18 cellular contexts compared by ENCODE assay signal in the genomic region with DNA sequence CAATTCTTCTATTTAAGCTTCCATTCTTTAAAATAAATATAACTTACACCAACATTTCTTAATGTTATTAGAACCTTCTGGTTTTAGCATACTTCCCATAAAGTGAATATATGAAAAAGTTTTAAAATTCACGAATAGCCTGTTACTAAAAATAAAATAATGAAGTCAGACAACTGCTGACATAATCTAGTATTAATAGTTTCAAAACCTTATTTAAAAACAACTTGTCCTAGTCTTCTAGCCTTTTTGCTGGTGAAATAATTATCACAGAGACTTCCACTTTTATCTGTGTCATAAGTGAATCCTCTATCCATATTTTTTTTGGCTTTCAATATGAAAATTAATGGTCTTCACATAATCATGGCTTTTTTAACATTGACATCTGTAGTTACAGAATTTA.
"Had no signal": no experiment of that assay in that cellular context is flagged by ENCODE, and none has a peak within 500 bp of the region (broad histone marks: within the 10 kb centered on the region; RNA-seq: fewer than 3 reads in every experiment).

No MANE protein-coding gene starts in this region.

- H3K27ac Mint-ChIP-seq: activated B cell treated with CpG ODN at 0.5 μM for 24 hours; activated naive CD8-positive, alpha-beta T cell treated with anti-CD3 and anti-CD28 coated beads, Interleukin-2, amount 10 ng/mL, durations not matched to agents 7 days and 5 days; natural killer cell had no signal

- H3K27ac ChIP-seq: esophagus muscularis mucosa had no signal

- H3K9me3 Mint-ChIP-seq: activated naive CD8-positive, alpha-beta T cell treated with anti-CD3 and anti-CD28 coated beads, Interleukin-2, amount 10 ng/mL, durations not matched to agents 7 days and 5 days had no signal

- H3K27me3 ChIP-seq: esophagus muscularis mucosa, neutrophil had no signal

- ATAC-seq: natural killer cell had no signal

- DNase-seq: activated B cell treated with CpG ODN at 0.5 μM for 24 hours; activated CD4-positive, alpha-beta T cell treated with anti-CD3 and anti-CD28 coated beads for 48 hours; activated CD8-positive, alpha-beta memory T cell treated with anti-CD3 and anti-CD28 coated beads for 24 hours; activated gamma-delta T cell treated with Interleukin-2 at 50 U/mL for 16 hours; activated naive CD8-positive, alpha-beta T cell treated with anti-CD3 and anti-CD28 coated beads, Interleukin-2, amount 10 ng/mL, durations not matched to agents 7 days and 5 days; aorta; glutamatergic neuron; natural killer cell; retina; small intestine; stimulated activated CD4-positive, alpha-beta T cell treated with anti-CD3 and anti-CD28 coated beads, Interleukin-4, amount 100 ng/mL, for 4 hours; stimulated activated CD8-positive, alpha-beta memory T cell treated with anti-CD3 and anti-CD28 coated beads, Interleukin-4, amount 100 ng/mL, for 48 hours; stimulated activated naive CD4-positive, alpha-beta T cell treated with Interleukin-2 at 50 U/mL for 16 hours; substantia nigra; T-helper 2 cell had no signal

- H3K4me3 ChIP-seq: esophagus muscularis mucosa, lung had no signal

- H3K36me3 Mint-ChIP-seq: natural killer cell had no signal

- H3K27me3 Mint-ChIP-seq: activated B cell treated with CpG ODN at 0.5 μM for 24 hours; activated naive CD8-positive, alpha-beta T cell treated with anti-CD3 and anti-CD28 coated beads, Interleukin-2, amount 10 ng/mL, durations not matched to agents 7 days and 5 days had no signal

- H3K9me3 ChIP-seq: esophagus muscularis mucosa, neutrophil had no signal

- H3K4me3 Mint-ChIP-seq: activated B cell treated with CpG ODN at 0.5 μM for 24 hours; activated naive CD8-positive, alpha-beta T cell treated with anti-CD3 and anti-CD28 coated beads, Interleukin-2, amount 10 ng/mL, durations not matched to agents 7 days and 5 days; natural killer cell had no signal
